Comparison of ENCODE assay signal across 1 cellular context in genomic region chr7:42606217-42606905, GRCh38.
TF ChIP-seq lines count a peak whose summit lies in the region.

No MANE protein-coding gene starts in this region.

TF ChIP-seq in GM23338, 12 proteins besides CTCF, POLR2A, EP300 and RAD21 (continued from another document):
- TF ChIP-seq ZNF462 (CRISPR knock-in tag; IDR thresholded peaks at IDR 0.05) (no peak), JUNB (IDR thresholded peaks at IDR 0.05; ENCODE audit: unreplicated experiment) (no peak), ZNF331 (CRISPR knock-in tag; IDR thresholded peaks at IDR 0.05; ENCODE audit: low read depth) (no peak), STAT1 (IDR thresholded peaks at IDR 0.05; ENCODE audit: unreplicated experiment) (no peak), NANOG (IDR thresholded peaks at IDR 0.05; ENCODE audit: borderline replicate concordance) (no peak), EZH2phosphoT487 (IDR thresholded peaks at IDR 0.05; ENCODE audit: unreplicated experiment) (no peak), ETS1 (IDR thresholded peaks at IDR 0.05) (no peak), POLR2AphosphoS5 (IDR thresholded peaks at IDR 0.05; ENCODE audit: low read depth) (no peak)
